Comparison of ENCODE assay signal across 11 cellular contexts in the genomic region with DNA sequence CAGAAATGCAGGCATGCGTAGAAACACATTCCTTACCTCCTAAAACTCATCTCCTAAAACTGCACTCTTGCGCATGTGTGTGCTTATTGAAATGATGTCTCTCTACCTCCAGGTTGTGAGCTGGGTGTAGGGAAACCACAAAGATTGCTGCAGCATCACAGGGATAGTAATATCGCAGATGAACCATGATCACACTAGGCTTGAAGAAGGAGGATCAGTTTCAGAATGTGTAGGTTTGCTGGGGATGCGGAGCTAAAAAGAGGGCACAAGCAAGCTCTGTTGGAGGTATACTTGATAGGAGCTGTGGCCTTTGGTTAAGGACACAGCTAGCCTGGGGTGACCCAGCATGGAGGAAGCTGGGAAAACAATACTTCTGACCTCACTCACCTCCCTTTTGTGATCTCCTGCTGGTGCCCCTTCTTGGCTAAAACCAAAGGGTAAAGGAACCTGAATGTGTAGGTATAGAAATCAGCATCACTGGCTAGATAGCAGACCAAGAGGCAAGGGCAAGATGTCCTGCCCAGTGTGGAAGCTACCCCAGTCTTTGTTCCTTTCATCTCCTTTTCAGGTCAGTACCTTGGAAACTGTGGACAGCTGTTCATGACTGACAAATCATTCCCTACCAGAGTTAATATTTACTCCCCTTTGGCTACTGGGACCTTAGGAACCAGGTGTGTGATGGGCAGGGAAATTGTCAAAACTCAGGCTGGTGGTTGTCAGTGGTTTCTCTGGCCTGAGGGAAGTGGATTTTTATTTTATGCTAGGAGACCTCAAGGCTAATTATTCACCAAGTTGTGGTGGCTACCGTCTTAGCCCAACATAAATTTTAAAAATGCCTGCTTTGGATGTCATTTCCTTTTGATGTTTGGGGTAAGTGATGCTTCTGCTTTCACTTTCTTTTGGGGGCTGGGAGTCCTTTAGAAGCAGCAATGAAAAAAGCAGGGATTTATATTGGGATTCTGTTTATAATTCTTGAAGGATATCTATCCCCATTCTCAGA.
DNase-seq lines count a peak whose midpoint lies in the region; ATAC-seq and TF ChIP-seq lines count a peak whose summit lies in the region.
"Had no signal": no experiment of that assay in that cellular context is flagged by ENCODE, and none has a peak within 500 bp of the region (broad histone marks: within the 10 kb centered on the region; RNA-seq: fewer than 3 reads in every experiment).

No MANE protein-coding gene starts in this region.

- H3K27me3 ChIP-seq in Loucy (ENCODE audit: insufficient read depth, low read length, poor library complexity, severe bottlenecking) (no peaks in the 10 kb centered on the region), lower lobe of right lung (ENCODE audit: low read depth) (no peaks in the 10 kb centered on the region)

- H3K4me2 ChIP-seq in Loucy (ENCODE audit: low read depth, low read length, poor library complexity, severe bottlenecking), result peak overlapping the region; percentile 37

- peak overlapping the region; percentile 2 for H3K4me3 ChIP-seq in Loucy (ENCODE audit: low read length, poor library complexity, severe bottlenecking)
- H3K4me3 ChIP-seq in lower lobe of right lung, result no peak overlapping the region
- no peak overlapping the region for H3K4me3 ChIP-seq in coronary artery

- H3K27ac ChIP-seq in lower lobe of right lung (no peak overlapping the region), coronary artery (no peak overlapping the region)

- H4K20me1 ChIP-seq in Loucy (ENCODE audit: insufficient read depth, low read length, poor library complexity, severe bottlenecking), result no peaks in the 10 kb centered on the region

- H3K79me2 ChIP-seq in Loucy (ENCODE audit: insufficient read depth, low read length), result no peaks in the 10 kb centered on the region; the same call in 1 of the 2 replicates

- H3K9me2 ChIP-seq in Loucy (replicated peaks; ENCODE audit: low read depth, low read length), result no peaks in the 10 kb centered on the region

- DNase-seq in kidney tubule cell (ENCODE audit: low spot score) (peak; percentile 97), NCI-H748 (lab: John Stamatoyannopoulos, UW; ENCODE audit: unreplicated experiment) (no peak), lower lobe of right lung (no peak), GM13976 (ENCODE audit: low spot score) (no peak), coronary artery (ENCODE audit: low spot score) (no peak)
- DNase-seq: hippocampal formation; NCI-H774; stimulated activated CD4-positive, alpha-beta T cell treated with anti-CD3 and anti-CD28 coated beads, Interleukin-2, amount 100 ng/mL, for 24 hours had no signal

- H3K9ac ChIP-seq in Loucy (ENCODE audit: low read depth, low read length, poor library complexity, severe bottlenecking), result no peak overlapping the region

- ATAC-seq in GM18517 (IDR thresholded peaks at IDR 0.05; ENCODE audit: unreplicated experiment) (peak; percentile 54), GM21723 (IDR thresholded peaks at IDR 0.05; ENCODE audit: unreplicated experiment) (peak; percentile 41), lower lobe of right lung (no peak)

- H3F3A ChIP-seq in Loucy (ENCODE audit: low read depth), result no peaks in the 10 kb centered on the region

- H3K4me1 ChIP-seq in Loucy (ENCODE audit: insufficient read depth, low read length, poor library complexity, severe bottlenecking) (peaks cover 26% of the 10 kb centered on the region), lower lobe of right lung (peaks cover 10% of the 10 kb centered on the region)

- TF ChIP-seq CTCF in Loucy (conservative IDR thresholded peaks at IDR 0.05; ENCODE audit: low read length) (no peak), lower lobe of right lung (IDR thresholded peaks at IDR 0.05) (no peak), GM13976 (IDR thresholded peaks at IDR 0.05; ENCODE audit: borderline replicate concordance, control extremely low read depth, extremely low read depth, insufficient read depth, missing control alignments) (no peak), coronary artery (IDR thresholded peaks at IDR 0.05) (no peak)

- intact Hi-C loops in lower lobe of right lung (cut with DNase I), result no loop called here

- H3K9me3 ChIP-seq in Loucy (ENCODE audit: insufficient read depth, low read depth, low read length), result no peaks in the 10 kb centered on the region
- no peaks in the 10 kb centered on the region for H3K9me3 ChIP-seq in lower lobe of right lung

- in situ Hi-C loops in GM13976 (cut with MboI; ENCODE audit: low sequenced_read_pairs, unreplicated experiment), result no loop called here

- peaks cover 29% of the 10 kb centered on the region; the same call in 1 of the 2 replicates for H3K36me3 ChIP-seq in Loucy (ENCODE audit: insufficient read depth, low read length)
- H3K36me3 ChIP-seq in lower lobe of right lung, result no peaks in the 10 kb centered on the region

- no peak overlapping the region for H2AFZ ChIP-seq in Loucy (ENCODE audit: low read length)

Comparison
In these comparisons a context has a peak if more than half of its experiments do, and no peak if none do; other contexts are left out.
1. ATAC-seq: peak in GM18517 (single experiment) and GM21723 (single experiment); none in lower lobe of right lung (0 of 2).